In genomic region chr10:51707392-51707791, GRCh38 we compare ENCODE assay signal across 18 cellular contexts. TPM values are rescaled to one million over a fixed set of nuclear protein-coding genes. Genes with fewer than 3 reads are reported as not detected.
DNase-seq lines count a peak whose midpoint lies in the region; ATAC-seq and TF ChIP-seq lines count a peak whose summit lies in the region.
"Had no signal": no experiment of that assay in that cellular context is flagged by ENCODE, and none has a peak within 500 bp of the region (broad histone marks: within the 10 kb centered on the region; RNA-seq: fewer than 3 reads in every experiment).

No MANE protein-coding gene starts in this region.

- H3K27ac ChIP-seq in heart right ventricle (peak overlapping the region in 7 of 10 donors; percentile 24 to 65 (median 58)), stomach (peak overlapping the region in 4 of 5 donors; percentile 38 to 74 (median 56))
- H3K27ac ChIP-seq: A549, C4-2B, KMS-11, tibial nerve had no signal

- no peaks in the 10 kb centered on the region for H3K9me3 ChIP-seq in heart right ventricle
- H3K9me3 ChIP-seq in stomach: no peaks in the 10 kb centered on the region
- H3K9me3 ChIP-seq: A549, tibial nerve had no signal

- H3K4me1 ChIP-seq in heart right ventricle: peaks cover 0 to 48% (median 24%) of the 10 kb centered on the region in 9 donors
- peaks cover 0 to 37% (median 6%) of the 10 kb centered on the region in 4 donors for H3K4me1 ChIP-seq in stomach
- H3K4me1 ChIP-seq: A549 had no signal

- no peak for DNase-seq in activated T-cell treated with anti-CD3 and anti-CD28 coated beads, Interleukin-2, amount 50 U/mL, for 24 hours
- no peak for DNase-seq in activated T-cell treated with anti-CD3 and anti-CD28 coated beads, Interleukin-2, amount 50 U/mL, for 4 hours
- DNase-seq in activated CD8-positive, alpha-beta T cell treated with anti-CD3 and anti-CD28 coated beads for 36 hours: no peak
- no peak for DNase-seq in heart right ventricle
- DNase-seq in stomach: no peak
- DNase-seq in HEK293T (ENCODE audit: extremely low spot score): no peak
- no peak for DNase-seq in NCI-H2107 (lab: John Stamatoyannopoulos, UW)
- DNase-seq in SHP77 treated with DMSO at 0.1 percent for 48 hours (lab: John Stamatoyannopoulos, UW): no peak
- DNase-seq: DMS153, head of caudate nucleus, NCI-H1048, NCI-H2029 treated with DMSO at 0.1 percent for 48 hours, NCI-H510A treated with DMSO at 0.1 percent for 48 hours had no signal

- TF ChIP-seq EP300 in stomach (IDR thresholded peaks at IDR 0.05): no peak

- intact Hi-C loops in activated CD8-positive, alpha-beta T cell treated with anti-CD3 and anti-CD28 coated beads for 36 hours (cut with micrococcal nuclease): no loop called here
- intact Hi-C loops in heart right ventricle (cut with DNase I): loop anchor here in 4 of 10 donors (10.0 kb wide), 4 partner anchors 247 to 713 kb away; no protein-coding TSS in a partner anchor
- intact Hi-C loops in stomach (cut with DNase I; ENCODE audit: low total_unique reads): no loop called here

- no peak for TF ChIP-seq POLR2A in stomach (IDR thresholded peaks at IDR 0.05)

- peaks cover 37% of the 10 kb centered on the region for H3K4me1 Mint-ChIP-seq in activated T-cell treated with anti-CD3 and anti-CD28 coated beads, Interleukin-2, amount 50 U/mL, for 24 hours (ENCODE audit: low read depth)
- peaks cover 18% of the 10 kb centered on the region for H3K4me1 Mint-ChIP-seq in activated T-cell treated with anti-CD3 and anti-CD28 coated beads, Interleukin-2, amount 50 U/mL, for 4 hours (ENCODE audit: low read depth)
- peaks cover 13% of the 10 kb centered on the region for H3K4me1 Mint-ChIP-seq in activated CD8-positive, alpha-beta T cell treated with anti-CD3 and anti-CD28 coated beads for 36 hours (ENCODE audit: low read depth)

- no peak overlapping the region for H3K4me3 Mint-ChIP-seq in activated T-cell treated with anti-CD3 and anti-CD28 coated beads, Interleukin-2, amount 50 U/mL, for 24 hours
- H3K4me3 Mint-ChIP-seq in activated T-cell treated with anti-CD3 and anti-CD28 coated beads, Interleukin-2, amount 50 U/mL, for 4 hours: no peak overlapping the region
- no peak overlapping the region for H3K4me3 Mint-ChIP-seq in activated CD8-positive, alpha-beta T cell treated with anti-CD3 and anti-CD28 coated beads for 36 hours
- H3K4me3 Mint-ChIP-seq: nephron had no signal

- H3K27ac Mint-ChIP-seq in activated T-cell treated with anti-CD3 and anti-CD28 coated beads, Interleukin-2, amount 50 U/mL, for 24 hours: peak overlapping the region; percentile 68
- peak overlapping the region; percentile 71 for H3K27ac Mint-ChIP-seq in activated CD8-positive, alpha-beta T cell treated with anti-CD3 and anti-CD28 coated beads for 36 hours

- ATAC-seq in activated T-cell treated with anti-CD3 and anti-CD28 coated beads, Interleukin-2, amount 50 U/mL, for 4 hours: no peak
- peak; percentile 53 for ATAC-seq in activated CD8-positive, alpha-beta T cell treated with anti-CD3 and anti-CD28 coated beads for 36 hours
- ATAC-seq in heart right ventricle: peak in 7 of 8 donors; percentile 35 to 84 (median 57)
- ATAC-seq: A549 had no signal

- TF ChIP-seq CTCF in activated CD8-positive, alpha-beta T cell treated with anti-CD3 and anti-CD28 coated beads for 36 hours (IDR thresholded peaks at IDR 0.05): no peak
- TF ChIP-seq CTCF in heart right ventricle (IDR thresholded peaks at IDR 0.05) (no peak), stomach (IDR thresholded peaks at IDR 0.05) (no peak)

- H3K36me3 Mint-ChIP-seq in activated T-cell treated with anti-CD3 and anti-CD28 coated beads, Interleukin-2, amount 50 U/mL, for 24 hours (ENCODE audit: low read depth): no peaks in the 10 kb centered on the region
- H3K36me3 Mint-ChIP-seq in activated T-cell treated with anti-CD3 and anti-CD28 coated beads, Interleukin-2, amount 50 U/mL, for 4 hours (ENCODE audit: insufficient read depth): no peaks in the 10 kb centered on the region
- H3K36me3 Mint-ChIP-seq in activated CD8-positive, alpha-beta T cell treated with anti-CD3 and anti-CD28 coated beads for 36 hours (ENCODE audit: low read depth): no peaks in the 10 kb centered on the region

- 61 to 63% methylated on average over 6 of the region's 6 CpGs for WGBS in heart right ventricle, 2 donors
- 75 to 92% (median 90%) methylated on average over 6 of the region's 6 CpGs for WGBS in stomach, 5 donors

- no peaks in the 10 kb centered on the region for H3K36me3 ChIP-seq in heart right ventricle
- no peaks in the 10 kb centered on the region for H3K36me3 ChIP-seq in stomach
- H3K36me3 ChIP-seq: tibial nerve had no signal

- H3K27me3 ChIP-seq in heart right ventricle (no peaks in the 10 kb centered on the region), stomach (no peaks in the 10 kb centered on the region)
- H3K27me3 ChIP-seq: tibial nerve had no signal

- CTCF ChIA-PET in activated CD8-positive, alpha-beta T cell treated with anti-CD3 and anti-CD28 coated beads for 36 hours (lab: Charles Lee): no interaction called here
- CTCF ChIA-PET in HEK293T (lab: Yijun Ruan, JAX): no interaction called here

- POLR2A ChIA-PET in activated CD8-positive, alpha-beta T cell treated with anti-CD3 and anti-CD28 coated beads for 36 hours (lab: Charles Lee): interaction anchor here (0.6 kb wide), 1 partner anchor 37 kb away, joined by 3 read pairs; no protein-coding TSS in a partner anchor
- POLR2A ChIA-PET in HEK293T (lab: Yijun Ruan, JAX): no interaction called here

- H3K9me3 Mint-ChIP-seq in activated T-cell treated with anti-CD3 and anti-CD28 coated beads, Interleukin-2, amount 50 U/mL, for 24 hours: no peaks in the 10 kb centered on the region
- no peaks in the 10 kb centered on the region for H3K9me3 Mint-ChIP-seq in activated T-cell treated with anti-CD3 and anti-CD28 coated beads, Interleukin-2, amount 50 U/mL, for 4 hours
- H3K9me3 Mint-ChIP-seq in activated CD8-positive, alpha-beta T cell treated with anti-CD3 and anti-CD28 coated beads for 36 hours: no peaks in the 10 kb centered on the region
- H3K9me3 Mint-ChIP-seq: nephron had no signal

- H3K4me3 ChIP-seq in heart right ventricle: no peak overlapping the region
- no peak overlapping the region for H3K4me3 ChIP-seq in stomach
- H3K4me3 ChIP-seq: A549, tibial nerve had no signal

- no peaks in the 10 kb centered on the region for H3K27me3 Mint-ChIP-seq in activated T-cell treated with anti-CD3 and anti-CD28 coated beads, Interleukin-2, amount 50 U/mL, for 24 hours
- H3K27me3 Mint-ChIP-seq in activated T-cell treated with anti-CD3 and anti-CD28 coated beads, Interleukin-2, amount 50 U/mL, for 4 hours (ENCODE audit: low read depth): peaks cover 2% of the 10 kb centered on the region
- no peaks in the 10 kb centered on the region for H3K27me3 Mint-ChIP-seq in activated CD8-positive, alpha-beta T cell treated with anti-CD3 and anti-CD28 coated beads for 36 hours

TF ChIP-seq in HEK293T, 16 proteins besides CTCF, POLR2A, EP300 and RAD21:
- no peak for TF ChIP-seq TARDBP (IDR thresholded peaks at IDR 0.05)
- no peak for TF ChIP-seq FOXM1 (IDR thresholded peaks at IDR 0.05; ENCODE audit: borderline replicate concordance)
- no peak for TF ChIP-seq L3MBTL2 (conservative IDR thresholded peaks at IDR 0.05)
- TF ChIP-seq CTBP1 (IDR thresholded peaks at IDR 0.05; ENCODE audit: borderline replicate concordance): no peak
- no peak for TF ChIP-seq LEF1 (IDR thresholded peaks at IDR 0.05; ENCODE audit: borderline replicate concordance)
- no peak for TF ChIP-seq SP1 (IDR thresholded peaks at IDR 0.05)
TF ChIP-seq in HEK293T: peak in this region for 0.

RNA-seq across cellular contexts. Expression of gene CSTF2T, which starts 8.0 kb away (rescaled TPM):
- total RNA-seq in activated T-cell treated with anti-CD3 and anti-CD28 coated beads, Interleukin-2, amount 50 U/mL, for 4 hours: 10 to 100 TPM; 31.2 to 34.3 (median 32.4) TPM
- 10 to 100 TPM; 21.2 to 21.7 TPM for total RNA-seq in activated CD8-positive, alpha-beta T cell treated with anti-CD3 and anti-CD28 coated beads for 36 hours
- total RNA-seq in heart right ventricle (10 to 100 TPM; 20.6 to 31.6 (median 23.1) TPM), stomach (10 to 100 TPM in 3 of 5 donors, 1 to 10 TPM in 2; 3.8 to 55.4 (median 14.3) TPM)
- polyA plus RNA-seq in heart right ventricle (10 to 100 TPM in 1 of 2 donors, 1 to 10 TPM in 1; 9.4 to 10.5 TPM), stomach (1 to 10 TPM; 6.9 to 8.6 (median 7.1) TPM)

Comparison
In these comparisons a context has a peak if more than half of its experiments do, and no peak if none do; other contexts are left out.
1. ATAC-seq: peak in activated CD8-positive, alpha-beta T cell treated with anti-CD3 and anti-CD28 coated beads for 36 hours (single experiment) and heart right ventricle (7 of 8); none in activated T-cell treated with anti-CD3 and anti-CD28 coated beads, Interleukin-2, amount 50 U/mL, for 4 hours (0 of 2).